Comparison of ENCODE assay signal across 8 cellular contexts in the genomic region with DNA sequence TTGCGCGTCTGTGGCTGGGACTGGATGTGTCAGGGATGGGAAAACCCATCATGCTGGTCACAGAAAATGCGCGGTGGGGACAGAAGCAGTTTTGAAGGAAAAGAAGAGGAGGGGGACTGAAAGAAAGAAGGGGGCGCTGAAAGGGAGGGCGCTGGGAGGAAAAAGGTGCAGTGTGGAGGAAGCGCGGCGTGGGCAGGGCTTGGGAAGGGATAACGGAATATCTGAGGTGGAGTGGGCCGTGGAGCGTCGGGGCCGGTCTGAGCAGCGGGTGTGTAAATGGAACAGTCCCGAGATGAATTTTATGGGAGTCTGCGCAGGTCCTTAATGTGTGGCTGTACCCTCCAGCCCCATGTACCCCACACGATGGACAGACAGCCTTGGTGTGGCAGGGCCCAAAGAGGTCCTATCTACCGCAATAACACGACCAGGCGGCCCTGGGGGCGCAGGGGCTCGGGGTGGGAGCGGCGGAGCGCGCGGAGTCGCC. TPM values are rescaled to one million over a fixed set of nuclear protein-coding genes. Genes with fewer than 3 reads are reported as not detected.
DNase-seq lines count a peak whose midpoint lies in the region; ATAC-seq and TF ChIP-seq lines count a peak whose summit lies in the region.

No MANE protein-coding gene starts in this region.

- H3K9me3 ChIP-seq in Karpas-422 (ENCODE audit: low read length) (no peaks in the 10 kb centered on the region), mammary epithelial cell (replicated peaks; ENCODE audit: insufficient read depth, low read length) (no peaks in the 10 kb centered on the region), mucosa of rectum (ENCODE audit: control insufficient read depth in 2 of 2, low read length in 2 of 2) (no peaks in the 10 kb centered on the region)

- no peak for TF ChIP-seq CTCF in GM12865 (IDR thresholded peaks at IDR 0.05; ENCODE audit: insufficient read depth, low read depth, low read length, missing control alignments)
- TF ChIP-seq CTCF in mammary epithelial cell (conservative IDR thresholded peaks at IDR 0.05 in 1 of 2, IDR thresholded peaks at IDR 0.05 in 1 of 2; ENCODE audit: extremely low read depth in 1 of 2, insufficient read depth in 1 of 2, low read depth in 1 of 2, low read length in 2 of 2) = no peak

- peaks cover 62% of the 10 kb centered on the region for H3K4me1 ChIP-seq in Karpas-422 (ENCODE audit: low read length)
- peaks cover 58% of the 10 kb centered on the region for H3K4me1 ChIP-seq in mammary epithelial cell (ENCODE audit: insufficient read depth, low read length)
- H3K4me1 ChIP-seq in mucosa of rectum (ENCODE audit: control insufficient read depth in 2 of 2, insufficient read depth in 2 of 2, low read length in 2 of 2) = peaks cover 39 to 41% of the 10 kb centered on the region in 2 donors

- no peak for ATAC-seq in GM21529 (IDR thresholded peaks at IDR 0.05; ENCODE audit: unreplicated experiment)

- no peaks in the 10 kb centered on the region for H3K36me3 ChIP-seq in Karpas-422 (ENCODE audit: insufficient read depth, low read length)
- H3K36me3 ChIP-seq in mammary epithelial cell (ENCODE audit: insufficient read depth, low read length) = no peaks in the 10 kb centered on the region
- no peaks in the 10 kb centered on the region for H3K36me3 ChIP-seq in mucosa of rectum (ENCODE audit: control insufficient read depth in 2 of 2, insufficient read depth in 2 of 2, low read length in 2 of 2)

- BruUV-seq in mammary epithelial cell (replicated peaks; lab: Mats Ljungman, UMichigan) = no TSS peak

- no peaks in the 10 kb centered on the region for H3K27me3 ChIP-seq in Karpas-422 (ENCODE audit: low read length)
- H3K27me3 ChIP-seq in mammary epithelial cell (ENCODE audit: insufficient read depth, low read length) = no peaks in the 10 kb centered on the region
- no peaks in the 10 kb centered on the region for H3K27me3 ChIP-seq in mucosa of rectum (ENCODE audit: control insufficient read depth in 2 of 2, insufficient read depth in 2 of 2, low read length in 2 of 2)

- H3K27ac ChIP-seq in Karpas-422 (ENCODE audit: low read length) (no peak overlapping the region), mammary epithelial cell (ENCODE audit: insufficient read depth, low read depth, low read length) (no peak overlapping the region), mucosa of rectum (ENCODE audit: low read depth in 2 of 2, low read length in 2 of 2) (peak overlapping the region in 1 of 2 donors; percentile 56)

- H2AFZ ChIP-seq in Karpas-422 (ENCODE audit: low read length) = peak overlapping the region; percentile 74; the same call in 1 of the 2 replicates
- peak overlapping the region; percentile 90 for H2AFZ ChIP-seq in mammary epithelial cell (ENCODE audit: low read depth, low read length)

- WGBS in mammary epithelial cell (ENCODE audit: low coverage, missing lambda C conversion rate) = 10% methylated on average over 12 of the region's 29 CpGs

- no peaks in the 10 kb centered on the region for H3K9me2 ChIP-seq in Karpas-422 (replicated peaks; ENCODE audit: insufficient read depth, low read length)

- no peak for DNase-seq in GM12865 (ENCODE audit: low read depth)
- no peak for DNase-seq in Karpas-422
- DNase-seq in mammary epithelial cell = no peak
- DNase-seq in SK-N-DZ (ENCODE audit: low spot score) = no peak
- no peak for DNase-seq in NCI-H1930 (lab: John Stamatoyannopoulos, UW)
- no peak for DNase-seq in effector CD4-positive, alpha-beta T cell

- H3K4me2 ChIP-seq in Karpas-422 (ENCODE audit: low read depth, low read length, poor library complexity, severe bottlenecking) (peak overlapping the region; percentile 92), mammary epithelial cell (ENCODE audit: insufficient read depth, low read depth, low read length) (peak overlapping the region; percentile 85)

- dilution Hi-C loops in mammary epithelial cell (cut with HindIII; ENCODE audit: low sequenced_read_pairs) = no loop called here

- CTCF ChIA-PET in mammary epithelial cell (lab: Charles Lee; ENCODE audit: low non-redundant PET) = interaction anchor here (0.7 kb wide), 1 partner anchor 86 kb away, joined by 24 read pairs; no protein-coding TSS in a partner anchor

- in situ Hi-C loops in mammary epithelial cell (cut with MboI; ENCODE audit: low sequenced_read_pairs in 2 of 2) = no loop called here

- H3K9ac ChIP-seq in Karpas-422 (ENCODE audit: low read length) = peak overlapping the region; percentile 84
- no peak overlapping the region for H3K9ac ChIP-seq in mammary epithelial cell (ENCODE audit: insufficient read depth, low read length)
- peak overlapping the region in 1 of 2 donors; percentile 37 for H3K9ac ChIP-seq in mucosa of rectum (ENCODE audit: low read depth in 1 of 2, low read length in 2 of 2)

- H3K4me3 ChIP-seq in GM12865 (ENCODE audit: low read depth, low read length) (peak overlapping the region; percentile 51), Karpas-422 (ENCODE audit: low read length) (peak overlapping the region; percentile 74), mammary epithelial cell (replicated peaks in 1 of 3; ENCODE audit: insufficient read depth in 1 of 3, low read depth in 2 of 3, low read length in 3 of 3) (peak overlapping the region in 2 of 3 experiments; percentile 39 to 85), mucosa of rectum (ENCODE audit: low read length in 2 of 2) (peak overlapping the region; percentile 39 to 51)

- H4K20me1 ChIP-seq in Karpas-422 (ENCODE audit: insufficient read depth, low read depth, low read length) = peaks cover 4% of the 10 kb centered on the region; the same call in 1 of the 2 replicates
- H4K20me1 ChIP-seq in mammary epithelial cell (ENCODE audit: insufficient read depth, low read length) = no peaks in the 10 kb centered on the region

- H3K79me2 ChIP-seq in Karpas-422 (ENCODE audit: low read length) (peaks cover 37% of the 10 kb centered on the region), mammary epithelial cell (ENCODE audit: insufficient read depth, low read length) (peaks cover 39% of the 10 kb centered on the region)

- intact Hi-C loops in mammary epithelial cell (cut with micrococcal nuclease) = no loop called here

RNA-seq across cellular contexts. Expression of a gene that starts 0.4 kb away (rescaled TPM):
- total RNA-seq in Karpas-422 (2014; rRNA removed; shearing (Covaris generic); ENCODE audit: low replicate concordance) = 26.9 and 29.3 TPM in 2 replicates
- 10 to 100 TPM; 45.7 to 55.5 TPM for total RNA-seq in mammary epithelial cell
- 156 TPM for polyA plus RNA-seq in mammary epithelial cell
- polyA minus RNA-seq in mammary epithelial cell = 157 TPM
- 53.3 and 54.4 TPM in 2 replicates for polyA plus RNA-seq in SK-N-DZ (2014; cell fraction: cytosol; rRNA removed)
- 213 and 272 TPM in 2 replicates for polyA plus RNA-seq in SK-N-DZ (2014; cell fraction: nucleus; rRNA removed)

RNA-seq across cellular contexts. Expression of a gene that starts 6.3 kb away (rescaled TPM):
- not detected in 2 replicates for total RNA-seq in Karpas-422 (2014; rRNA removed; shearing (Covaris generic); ENCODE audit: low replicate concordance)
- under 1 TPM in 1 of 2 donors, not detected in 1; 0.17 TPM for total RNA-seq in mammary epithelial cell
- 0.12 TPM for polyA plus RNA-seq in mammary epithelial cell
- not detected for polyA minus RNA-seq in mammary epithelial cell
- not detected in 2 replicates for polyA plus RNA-seq in SK-N-DZ (2014; cell fraction: cytosol; rRNA removed)
- not detected in 2 replicates for polyA plus RNA-seq in SK-N-DZ (2014; cell fraction: nucleus; rRNA removed)

RNA-seq across cellular contexts. Expression of a gene that starts 23.9 kb away (rescaled TPM):
- total RNA-seq in Karpas-422 (2014; rRNA removed; shearing (Covaris generic); ENCODE audit: low replicate concordance) = 474 and 539 TPM in 2 replicates
- 100 to 1,000 TPM; 872 to 986 TPM for total RNA-seq in mammary epithelial cell
- polyA plus RNA-seq in mammary epithelial cell = 1,054 TPM
- polyA minus RNA-seq in mammary epithelial cell = 1,190 TPM
- polyA plus RNA-seq in SK-N-DZ (2014; cell fraction: cytosol; rRNA removed) = 1,614 and 1,776 TPM in 2 replicates
- polyA plus RNA-seq in SK-N-DZ (2014; cell fraction: nucleus; rRNA removed) = 579 and 767 TPM in 2 replicates

RNA-seq across cellular contexts. Expression of a gene that starts 34.3 kb away (rescaled TPM):
- total RNA-seq in Karpas-422 (2014; rRNA removed; shearing (Covaris generic); ENCODE audit: low replicate concordance) = 30.0 and 49.9 TPM in 2 replicates
- 10 to 100 TPM; 72.6 to 76.3 TPM for total RNA-seq in mammary epithelial cell
- polyA plus RNA-seq in mammary epithelial cell = 134 TPM
- 104 TPM for polyA minus RNA-seq in mammary epithelial cell
- polyA plus RNA-seq in SK-N-DZ (2014; cell fraction: cytosol; rRNA removed) = 52.7 and 59.7 TPM in 2 replicates
- 39.2 and 41.2 TPM in 2 replicates for polyA plus RNA-seq in SK-N-DZ (2014; cell fraction: nucleus; rRNA removed)

RNA-seq across cellular contexts. Expression of a gene that starts 42.3 kb away (rescaled TPM):
- total RNA-seq in Karpas-422 (2014; rRNA removed; shearing (Covaris generic); ENCODE audit: low replicate concordance) = 22.2 and 26.1 TPM in 2 replicates
- total RNA-seq in mammary epithelial cell = 10 to 100 TPM in 1 of 2 donors, 1 to 10 TPM in 1; 4.7 to 10.4 TPM
- 6.6 TPM for polyA plus RNA-seq in mammary epithelial cell
- 2.8 TPM for polyA minus RNA-seq in mammary epithelial cell
- polyA plus RNA-seq in SK-N-DZ (2014; cell fraction: cytosol; rRNA removed) = 17.0 and 22.0 TPM in 2 replicates
- 19.9 and 24.9 TPM in 2 replicates for polyA plus RNA-seq in SK-N-DZ (2014; cell fraction: nucleus; rRNA removed)
